Comparison of ENCODE assay signal across 7 cellular contexts in the genomic region with DNA sequence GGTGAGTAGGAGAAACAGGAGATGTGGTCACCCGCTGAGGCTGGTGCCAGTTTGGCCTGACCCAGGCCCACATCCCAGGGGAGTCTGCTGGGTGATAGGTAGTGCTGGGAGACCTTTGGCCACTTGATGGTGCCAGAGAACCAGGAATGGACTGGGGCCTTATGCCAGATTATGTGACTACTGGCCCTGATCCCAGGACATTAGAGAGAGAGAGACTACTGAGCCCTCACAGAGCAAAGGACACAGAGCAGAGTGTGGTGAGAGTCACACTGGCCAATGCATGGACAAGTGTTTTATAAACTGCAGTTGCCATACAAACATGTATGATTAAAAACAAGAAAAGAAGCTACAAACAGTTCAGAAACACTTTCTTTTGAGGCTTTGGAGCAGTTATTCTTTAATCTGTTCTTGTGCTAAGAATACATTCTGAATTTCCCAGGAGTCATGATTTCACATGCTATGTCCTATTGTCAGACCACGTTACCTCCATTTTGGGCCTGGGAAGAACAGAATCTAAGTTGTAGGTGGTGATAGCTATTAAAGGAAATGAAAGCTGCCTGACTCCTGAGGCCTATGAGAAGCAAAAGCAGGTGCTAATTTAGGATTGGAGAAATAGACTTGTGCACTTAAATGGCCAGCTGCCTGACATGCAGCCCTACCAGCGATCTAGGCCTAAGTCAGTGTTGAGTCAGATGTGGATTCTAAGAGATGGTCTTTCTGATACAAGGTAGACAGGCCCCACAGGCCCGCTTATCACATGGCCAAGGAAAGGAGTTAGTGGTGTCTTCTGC. TPM values are rescaled to one million over a fixed set of nuclear protein-coding genes. Genes with fewer than 3 reads are reported as not detected.
DNase-seq lines count a peak whose midpoint lies in the region; ATAC-seq and TF ChIP-seq lines count a peak whose summit lies in the region.

No MANE protein-coding gene starts in this region.

- BruUV-seq in Panc1 (replicated peaks; lab: Mats Ljungman, UMichigan), result no TSS peak

- no peak overlapping the region for H3K27ac ChIP-seq in Panc1 (ENCODE audit: low read length)
- peak overlapping the region; percentile 77 for H3K27ac ChIP-seq in psoas muscle

- DNase-seq in GM04504 (ENCODE audit: low read depth) (peak; percentile 53), HUDEP-2 (lab: John Stamatoyannopoulos, UW; ENCODE audit: unreplicated experiment in 76 of 76) (peak in 73 of 76 experiments; percentile 4 to 83 (median 60)), Panc1 (ENCODE audit: low read depth, low spot score) (peak; percentile 39), amniotic epithelial cell (ENCODE audit: low read depth) (peak; percentile 53), left cardiac atrium (peak; percentile 76), psoas muscle (peak; percentile 67 to 86)

- no peaks in the 10 kb centered on the region for H3K36me3 ChIP-seq in Panc1 (ENCODE audit: control insufficient read depth, insufficient read depth, low read length)
- no peaks in the 10 kb centered on the region for H3K36me3 ChIP-seq in psoas muscle (ENCODE audit: insufficient read depth in 1 of 2, low read depth in 1 of 2)

- TF ChIP-seq CTCF in Panc1 (IDR thresholded peaks at IDR 0.05), result peak; percentile 70
- TF ChIP-seq CTCF in psoas muscle (IDR thresholded peaks at IDR 0.05), result peak; percentile 86

- in situ Hi-C loops in Panc1 (cut with HindIII; ENCODE audit: low pct_unique_long_range_greater_than_20kb, low sequenced_read_pairs), result no loop called here

- H3K4me1 ChIP-seq in Panc1 (ENCODE audit: control insufficient read depth, insufficient read depth, low read length), result no peaks in the 10 kb centered on the region
- H3K4me1 ChIP-seq in psoas muscle, result peaks cover 13% of the 10 kb centered on the region

- POLR2A ChIA-PET in Panc1 (lab: Charles Lee), result no interaction called here

- WGBS in psoas muscle, 3 donors, result 40 to 49% (median 42%) methylated on average over 4 of the region's 4 CpGs

- peak; percentile 77 for ATAC-seq in GM21717 (IDR thresholded peaks at IDR 0.05; ENCODE audit: unreplicated experiment)
- ATAC-seq in Panc1, result peak; percentile 90
- ATAC-seq in left cardiac atrium, result peak; percentile 97 to 98
- peak; percentile 98 to 99 (median 98) for ATAC-seq in psoas muscle

- intact Hi-C loops in Panc1 (cut with micrococcal nuclease; ENCODE audit: unreplicated experiment), result loop anchor here (2.0 kb wide), 1 partner anchor 130 kb away; no protein-coding TSS in a partner anchor
- intact Hi-C loops in left cardiac atrium (cut with DNase I), result loop anchor here (1.0 to 10.0 kb wide), 4 partner anchors 130 to 796 kb away; no protein-coding TSS in a partner anchor
- intact Hi-C loops in psoas muscle (cut with DNase I), result loop anchor here (1.0 to 10.0 kb wide), 7 partner anchors 33 to 436 kb away; partner anchors contain the start of genes TMOD1 (in 1 of the 2) and XPA (in 1 of the 2)

- H3K27me3 ChIP-seq in Panc1 (ENCODE audit: control insufficient read depth, insufficient read depth, low read length), result no peaks in the 10 kb centered on the region
- H3K27me3 ChIP-seq in psoas muscle (ENCODE audit: insufficient read depth in 3 of 3, low read length in 2 of 3), result no peaks in the 10 kb centered on the region

- CTCF ChIA-PET in Panc1 (lab: Charles Lee), result interaction anchor here (0.6 to 2.2 kb wide), 5 partner anchors 20 to 278 kb away, joined by 3 to 18 read pairs (median 3); no protein-coding TSS in a partner anchor

- H3K9me3 ChIP-seq in Panc1 (ENCODE audit: control insufficient read depth, insufficient read depth, low read depth, low read length) (no peaks in the 10 kb centered on the region), psoas muscle (no peaks in the 10 kb centered on the region)

- no peak overlapping the region for H3K4me3 ChIP-seq in Panc1 (ENCODE audit: low read depth in 2 of 2, low read length in 2 of 2)
- H3K4me3 ChIP-seq in psoas muscle, result no peak overlapping the region

RNA-seq across cellular contexts. Expression of gene TMOD1, which starts 32.6 kb away (rescaled TPM):
- total RNA-seq in Panc1 (2021; ENCODE audit: unreplicated experiment) (1.4 TPM), left cardiac atrium (100 to 1,000 TPM; 142 to 149 TPM), psoas muscle (100 to 1,000 TPM; 138 to 209 (median 167) TPM)
- polyA plus RNA-seq in Panc1 (2012; ENCODE audit: insufficient read length), result 1.7 TPM
- polyA plus RNA-seq in psoas muscle, result 100 to 1,000 TPM in 2 of 3 donors, 10 to 100 TPM in 1; 65.4 to 286 (median 131) TPM

RNA-seq across cellular contexts. Expression of gene TDRD7, which starts 57.0 kb away (rescaled TPM):
- total RNA-seq in Panc1 (2021; ENCODE audit: unreplicated experiment) (10.6 TPM), left cardiac atrium (10 to 100 TPM in 1 of 2 donors, 1 to 10 TPM in 1; 8.6 to 10.0 TPM), psoas muscle (1 to 10 TPM; 3.3 to 7.0 (median 5.0) TPM)
- 5.5 TPM for polyA plus RNA-seq in Panc1 (2012; ENCODE audit: insufficient read length)
- 1 to 10 TPM; 2.3 to 9.9 (median 3.5) TPM for polyA plus RNA-seq in psoas muscle

Comparison
In these comparisons a context has a peak if more than half of its experiments do, and no peak if none do; other contexts are left out.
1. RNA of gene TMOD1, which starts 32.6 kb away (total RNA-seq): 138 to 209 TPM in psoas muscle and 142 to 149 TPM in left cardiac atrium; 1.4 TPM in Panc1 (single experiment); every median in the first group is over 10 times any median in the second.
2. Peak in every context shown above with its lines, with median percentiles within 50 percentile points of each other: DNase-seq and ATAC-seq.